31 cellular contexts compared by ENCODE assay signal in genomic region chr11:129503646-129504045, GRCh38.
"Had no signal": no experiment of that assay in that cellular context is flagged by ENCODE, and none has a peak within 500 bp of the region (broad histone marks: within the 10 kb centered on the region; RNA-seq: fewer than 3 reads in every experiment).

No MANE protein-coding gene starts in this region.

- H3K27me3 ChIP-seq: body of pancreas, dorsolateral prefrontal cortex had no signal

- H3K9me3 Mint-ChIP-seq: dendritic cell treated with granulocyte-macrophage colony-stimulating factor and Interleukin-4, amounts not matched to agents 40 ng/mL and 50 ng/mL, for 4 days; T-helper 2 cell treated with Interferon-gamma antibody and Interleukin-4, amounts not matched to agents 5 μg/mL and 100 μg/mL, for 36 hours had no signal

- H3K4me1 Mint-ChIP-seq: activated B cell treated with CpG ODN at 0.5 μM for 24 hours; activated T-helper 17 cell treated with anti-CD3 and anti-CD28 coated beads, Interleukin-2, amount 50 U/mL, for 72 hours; endodermal cell; T-helper 17 cell had no signal

- ATAC-seq: activated CD4-positive, CD25-positive, alpha-beta regulatory T cell treated with anti-CD3 and anti-CD28 coated beads, Interleukin-2, amount 50 U/mL, for 24 hours; activated CD8-positive, alpha-beta T cell treated with anti-CD3 and anti-CD28 coated beads for 36 hours; activated T-cell treated with anti-CD3 and anti-CD28 coated beads, Interleukin-2, amount 50 U/mL, for 4 hours; activated T-helper 17 cell treated with anti-CD3 and anti-CD28 coated beads, Interleukin-2, amount 50 U/mL, for 72 hours; body of pancreas; esophagus mucosa; T-helper 17 cell had no signal

- H3K9me3 ChIP-seq: body of pancreas had no signal

- H3K27me3 Mint-ChIP-seq: activated B cell treated with CpG ODN at 0.5 μM for 24 hours; activated CD8-positive, alpha-beta T cell treated with anti-CD3 and anti-CD28 coated beads for 36 hours; activated naive CD8-positive, alpha-beta T cell; activated T-helper 17 cell treated with anti-CD3 and anti-CD28 coated beads, Interleukin-2, amount 50 U/mL, for 72 hours; dendritic cell treated with granulocyte-macrophage colony-stimulating factor and Interleukin-4, amounts not matched to agents 40 ng/mL and 50 ng/mL, for 4 days; T-helper 17 cell had no signal

- H3K4me3 Mint-ChIP-seq: activated B cell treated with CpG ODN at 0.5 μM for 24 hours; activated CD8-positive, alpha-beta T cell treated with anti-CD3 and anti-CD28 coated beads for 36 hours; activated naive CD8-positive, alpha-beta T cell; activated T-cell treated with anti-CD3 and anti-CD28 coated beads, Interleukin-2, amount 50 U/mL, for 4 hours; activated T-helper 17 cell treated with anti-CD3 and anti-CD28 coated beads, Interleukin-2, amount 50 U/mL, for 72 hours; dendritic cell treated with granulocyte-macrophage colony-stimulating factor and Interleukin-4, amounts not matched to agents 40 ng/mL and 50 ng/mL, for 4 days; endodermal cell; T-helper 17 cell; T-helper 2 cell treated with Interferon-gamma antibody and Interleukin-4, amounts not matched to agents 5 μg/mL and 100 μg/mL, for 36 hours had no signal

- H3K27ac Mint-ChIP-seq: activated B cell treated with CpG ODN at 0.5 μM for 24 hours; activated CD8-positive, alpha-beta T cell treated with anti-CD3 and anti-CD28 coated beads for 36 hours; activated naive CD8-positive, alpha-beta T cell; activated T-helper 17 cell treated with anti-CD3 and anti-CD28 coated beads, Interleukin-2, amount 50 U/mL, for 72 hours; dendritic cell treated with granulocyte-macrophage colony-stimulating factor and Interleukin-4, amounts not matched to agents 40 ng/mL and 50 ng/mL, for 4 days; endodermal cell; T-helper 17 cell; T-helper 2 cell treated with Interferon-gamma antibody and Interleukin-4, amounts not matched to agents 5 μg/mL and 100 μg/mL, for 36 hours had no signal

- DNase-seq: activated B cell treated with CpG ODN at 0.5 μM for 24 hours; activated CD4-positive, alpha-beta T cell treated with anti-CD3 and anti-CD28 coated beads for 48 hours; activated CD4-positive, alpha-beta T cell treated with anti-CD3 and anti-CD28 coated beads, Interleukin-2, amount 50 U/mL, for 1 hour; activated CD4-positive, alpha-beta T cell treated with anti-CD3 and anti-CD28 coated beads, Interleukin-2, amount 50 U/mL, for 48 hours; activated CD8-positive, alpha-beta memory T cell treated with anti-CD3 and anti-CD28 coated beads for 24 hours; activated CD8-positive, alpha-beta T cell treated with anti-CD3 and anti-CD28 coated beads for 36 hours; activated effector memory CD4-positive, alpha-beta T cell treated with Interleukin-2 at 50 U/mL for 16 hours; activated gamma-delta T cell treated with Interleukin-2 at 50 U/mL for 16 hours; activated naive CD4-positive, alpha-beta T cell treated with anti-CD3 and anti-CD28 coated beads, Interleukin-2, amount 50 U/mL, for 16 hours; activated naive CD4-positive, alpha-beta T cell treated with Interleukin-2 at 50 U/mL for 16 hours; activated T-cell treated with anti-CD3 and anti-CD28 coated beads, Interleukin-2, amount 50 U/mL, for 4 hours; amniotic stem cell; anterior cingulate cortex; body of pancreas; central memory CD4-positive, alpha-beta T cell; dorsolateral prefrontal cortex; effector memory CD4-positive, alpha-beta T cell; endodermal cell; foreskin fibroblast; head of caudate nucleus; T-helper 1 cell; T-helper 17 cell; T1000; WERI-Rb-1 had no signal

- H3K36me3 Mint-ChIP-seq: activated naive CD8-positive, alpha-beta T cell had no signal

- H3K36me3 ChIP-seq: WERI-Rb-1 had no signal

- H3K4me1 ChIP-seq: body of pancreas had no signal

- H3K27ac ChIP-seq: body of pancreas, coronary artery, dorsolateral prefrontal cortex, WERI-Rb-1 had no signal

- H3K4me3 ChIP-seq: body of pancreas, coronary artery, dorsolateral prefrontal cortex had no signal
